In the genomic region with DNA sequence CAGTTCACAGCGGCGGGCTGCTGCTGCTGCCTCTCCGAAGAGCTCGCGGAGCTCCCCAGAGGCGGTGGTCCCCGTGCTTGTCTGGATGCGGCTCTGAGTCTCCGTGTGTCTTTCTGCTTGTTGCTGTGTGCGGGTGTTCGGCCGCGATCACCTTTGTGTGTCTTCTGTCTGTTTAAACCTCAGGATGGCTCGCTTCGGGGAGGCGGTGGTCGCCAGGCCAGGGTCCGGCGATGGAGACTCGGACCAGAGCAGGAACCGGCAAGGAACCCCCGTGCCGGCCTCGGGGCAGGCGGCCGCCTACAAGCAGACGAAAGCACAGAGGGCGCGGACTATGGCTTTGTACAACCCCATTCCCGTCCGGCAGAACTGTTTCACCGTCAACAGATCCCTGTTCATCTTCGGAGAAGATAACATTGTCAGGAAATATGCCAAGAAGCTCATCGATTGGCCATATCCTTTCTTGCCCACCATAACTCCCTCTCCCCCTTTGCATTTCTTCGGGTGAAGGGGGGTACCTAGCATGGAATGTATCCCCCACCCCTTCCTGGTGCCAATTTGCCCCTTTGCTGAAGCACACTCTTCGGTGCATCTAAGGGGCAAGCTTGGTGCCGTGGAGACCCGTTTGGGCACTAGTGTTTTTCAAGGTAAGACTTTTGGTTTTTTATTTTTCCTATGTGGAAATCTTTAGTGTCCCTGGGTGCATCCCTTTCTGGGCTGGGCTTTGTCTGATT, we compare ENCODE assay signal across 16 cellular contexts. TPM values are rescaled to one million over a fixed set of nuclear protein-coding genes. Genes with fewer than 3 reads are reported as not detected.
A peak's percentile ranks its signal among the peaks of the same experiment; 100 is the strongest.
DNase-seq lines count a peak whose midpoint lies in the region; ATAC-seq, FAIRE-seq and TF ChIP-seq lines count a peak whose summit lies in the region.
"Had no signal": no experiment of that assay in that cellular context is flagged by ENCODE, and none has a peak within 500 bp of the region (broad histone marks: within the 10 kb centered on the region; RNA-seq: fewer than 3 reads in every experiment).

No MANE protein-coding gene starts in this region.

- no peak for FAIRE-seq in HepG2 (lab: Jason Lieb, UNC)
- FAIRE-seq in GM12892 (lab: Jason Lieb, UNC): no peak

- no peak for TF ChIP-seq RAD21 in HepG2 (CRISPR knock-in tag; IDR thresholded peaks at IDR 0.05)

- H3K4me1 ChIP-seq in HepG2 (ENCODE audit: insufficient read depth, low read length) (no peaks in the 10 kb centered on the region), right lobe of liver (no peaks in the 10 kb centered on the region)

- peaks cover 69% of the 10 kb centered on the region for H3K27me3 Mint-ChIP-seq in activated naive CD8-positive, alpha-beta T cell treated with anti-CD3 and anti-CD28 coated beads, Interleukin-2, amount 50 U/mL, for 24 hours

- no peaks in the 10 kb centered on the region for H4K20me1 ChIP-seq in HepG2 (ENCODE audit: insufficient read depth, low read length)

- 39% methylated on average over 18 of the region's 38 CpGs for WGBS in HepG2 (ENCODE audit: low lambda C conversion rate)
- WGBS in right lobe of liver (ENCODE audit: insufficient coverage, low coverage, low lambda C conversion rate, missing lambda C conversion rate): 7% methylated on average over 18 of the region's 38 CpGs

- TF ChIP-seq CTCF in HepG2 (CRISPR knock-in tag; IDR thresholded peaks at IDR 0.05) (no peak), right lobe of liver (IDR thresholded peaks at IDR 0.05) (no peak)

- H3K4me3 Mint-ChIP-seq in activated naive CD8-positive, alpha-beta T cell treated with anti-CD3 and anti-CD28 coated beads, Interleukin-2, amount 50 U/mL, for 24 hours: peak overlapping the region; percentile 39
- H3K4me3 Mint-ChIP-seq: HFFc6 had no signal

- no peak for DNase-seq in HepG2 (ENCODE audit: low spot score)
- DNase-seq in right lobe of liver: no peak
- DNase-seq in activated naive CD8-positive, alpha-beta T cell treated with anti-CD3 and anti-CD28 coated beads, Interleukin-2, amount 50 U/mL, for 24 hours: no peak
- DNase-seq in iPS-NIHi7 (ENCODE audit: extremely low spot score): peak; percentile 15
- DNase-seq in activated naive CD4-positive, alpha-beta T cell treated with anti-CD3 and anti-CD28 coated beads, Interleukin-2, amount 50 U/mL, for 16 hours: no peak
- DNase-seq in GM12892 (ENCODE audit: insufficient read length): no peak
- DNase-seq: effector CD4-positive, alpha-beta T cell; HFFc6; NCI-H2029 treated with DMSO at 0.1 percent for 48 hours; NK-92 treated with Interleukin-12 subunit alpha and Interleukin-12 subunit beta, amount 100 ng/mL, for 24 hours; ovary; stimulated activated CD4-positive, alpha-beta T cell treated with anti-CD3 and anti-CD28 coated beads, Interleukin-12 subunit alpha, Interleukin-12 subunit beta, amount 100 ng/mL, for 4 hours; T-helper 9 cell had no signal

- no peaks in the 10 kb centered on the region for H3K9me3 ChIP-seq in HepG2 (ENCODE audit: low read length)
- no peaks in the 10 kb centered on the region for H3K9me3 ChIP-seq in right lobe of liver

- no peak overlapping the region for H3K9ac ChIP-seq in HepG2 (ENCODE audit: insufficient read depth, low read depth, low read length)

- POLR2A ChIA-PET in HepG2 (lab: Yijun Ruan, JAX): no interaction called here

- peaks cover 3 to 54% of the 10 kb centered on the region in 2 experiments; a peak in 3 of 5 replicates for H3K27me3 ChIP-seq in HepG2 (ENCODE audit: control insufficient read depth in 1 of 2, insufficient read depth in 2 of 2, low read length in 2 of 2)
- peaks cover 5 to 14% of the 10 kb centered on the region in 2 donors for H3K27me3 ChIP-seq in right lobe of liver
- H3K27me3 ChIP-seq: ovary had no signal

- no peak overlapping the region for H3K27ac Mint-ChIP-seq in activated naive CD8-positive, alpha-beta T cell treated with anti-CD3 and anti-CD28 coated beads, Interleukin-2, amount 50 U/mL, for 24 hours
- H3K27ac Mint-ChIP-seq: HFFc6 had no signal

- no peaks in the 10 kb centered on the region for H3K9me3 Mint-ChIP-seq in activated naive CD8-positive, alpha-beta T cell treated with anti-CD3 and anti-CD28 coated beads, Interleukin-2, amount 50 U/mL, for 24 hours
- H3K9me3 Mint-ChIP-seq: HFFc6 had no signal

- no peak for TF ChIP-seq EP300 in HepG2 (IDR thresholded peaks at IDR 0.05; ENCODE audit: low read depth in 2 of 2, low read length in 2 of 2)
- no peak for TF ChIP-seq EP300 in HepG2 (CRISPR knock-in tag; IDR thresholded peaks at IDR 0.05; ENCODE audit: borderline replicate concordance)

- H2AFZ ChIP-seq in HepG2 (ENCODE audit: low read length): no peak overlapping the region

- TF ChIP-seq POLR2A in HepG2 (IDR thresholded peaks at IDR 0.05; ENCODE audit: insufficient read depth in 1 of 2, low read depth in 2 of 2, low read length in 2 of 2) (no peak), right lobe of liver (IDR thresholded peaks at IDR 0.05) (no peak), GM12892 (IDR thresholded peaks at IDR 0.05; ENCODE audit: low read depth, low read length) (no peak)

- H3K4me2 ChIP-seq in HepG2 (ENCODE audit: low read depth, low read length): no peak overlapping the region

- intact Hi-C loops in HepG2 (cut with micrococcal nuclease; ENCODE audit: unreplicated experiment) (no loop called here), right lobe of liver (cut with DNase I) (loop anchor here in 1 of 2 donors (5.0 kb wide), 1 partner anchor 194 kb away; no protein-coding TSS in a partner anchor)

- H3K36me3 ChIP-seq in HepG2 (replicated peaks in 1 of 2; ENCODE audit: control insufficient read depth in 1 of 2, insufficient read depth in 2 of 2, low read length in 2 of 2): no peaks in the 10 kb centered on the region
- H3K36me3 ChIP-seq in right lobe of liver: no peaks in the 10 kb centered on the region
- H3K36me3 ChIP-seq: ovary had no signal

- no peaks in the 10 kb centered on the region for H3K36me3 Mint-ChIP-seq in activated naive CD8-positive, alpha-beta T cell treated with anti-CD3 and anti-CD28 coated beads, Interleukin-2, amount 50 U/mL, for 24 hours (ENCODE audit: low read depth)

- H3K79me2 ChIP-seq in HepG2 (ENCODE audit: insufficient read depth, low read length): no peaks in the 10 kb centered on the region

- BruUV-seq in HepG2 (replicated peaks; lab: Mats Ljungman, UMichigan): no TSS peak

- H3K4me1 Mint-ChIP-seq in activated naive CD8-positive, alpha-beta T cell treated with anti-CD3 and anti-CD28 coated beads, Interleukin-2, amount 50 U/mL, for 24 hours: peaks cover 12% of the 10 kb centered on the region

- H3K27ac ChIP-seq in HepG2 (ENCODE audit: extremely low read length, insufficient read depth, low read length) (no peak overlapping the region), right lobe of liver (no peak overlapping the region)
- H3K27ac ChIP-seq: ovary had no signal

- ATAC-seq in HepG2 (no peak), right lobe of liver (no peak), HG03196 (IDR thresholded peaks at IDR 0.05; ENCODE audit: unreplicated experiment) (no peak), HG03521 (IDR thresholded peaks at IDR 0.05; ENCODE audit: unreplicated experiment) (no peak)
- ATAC-seq in activated naive CD8-positive, alpha-beta T cell treated with anti-CD3 and anti-CD28 coated beads, Interleukin-2, amount 50 U/mL, for 24 hours: no peak
- ATAC-seq: Right ventricle myocardium inferior had no signal

- in situ Hi-C loops in HepG2 (cut with HindIII; ENCODE audit: extremely low pct_ligation_motif_present, low pct_unique_long_range_greater_than_20kb): loop anchor here (10.0 kb wide), 1 partner anchor 451 kb away; no protein-coding TSS in a partner anchor

- H3K4me3 ChIP-seq in HepG2 (replicated peaks in 1 of 3; ENCODE audit: insufficient read depth in 1 of 3, low read depth in 2 of 3, low read length in 3 of 3) (no peak overlapping the region), right lobe of liver (no peak overlapping the region)
- H3K4me3 ChIP-seq: ovary had no signal

- CTCF ChIA-PET in HepG2 (lab: Yijun Ruan, JAX; ENCODE audit: low intra/inter-chr PET ratio, low total read pairs): no interaction called here

TF ChIP-seq in HepG2, 621 proteins besides CTCF, POLR2A, EP300 and RAD21 (continues in another document):
- peak; percentile 50; the same call in 1 of the 2 replicates for TF ChIP-seq EZH2 (conservative IDR thresholded peaks at IDR 0.05; ENCODE audit: low read depth, low read length)
- TF ChIP-seq HNRNPUL1 (IDR thresholded peaks at IDR 0.05; ENCODE audit: low read depth, low read length): no peak
- no peak for TF ChIP-seq SIN3A (IDR thresholded peaks at IDR 0.05; ENCODE audit: borderline replicate concordance, low read depth, low read length)

RNA-seq across cellular contexts. Expression of gene CACNA1E, which starts 0.4 kb away (rescaled TPM):
- total RNA-seq in HepG2 (2016; rRNA removed; fragmentation: Illumina TruSeq; extraction: Trizol): not detected in 2 replicates
- total RNA-seq in HepG2 (2016; cell fraction: cytosol; rRNA removed; fragmentation: Illumina TruSeq; extraction: Trizol; ENCODE audit: low read depth): not detected in 2 replicates
- not detected in 2 replicates for total RNA-seq in HepG2 (2016; cell fraction: insoluble cytoplasmic fraction; rRNA removed; fragmentation: Illumina TruSeq; extraction: Trizol)
- not detected in 2 replicates for total RNA-seq in HepG2 (2016; cell fraction: membrane; rRNA removed; fragmentation: Illumina TruSeq; extraction: Trizol)
- total RNA-seq in HepG2 (2016; cell fraction: nucleus; rRNA removed; fragmentation: Illumina TruSeq; extraction: Trizol): not detected in 2 replicates
- polyA plus RNA-seq in HepG2 (2011; rRNA removed): not detected in 2 replicates
- polyA plus RNA-seq in HepG2 (2011; cell fraction: cytosol; rRNA removed): not detected in 2 replicates
- polyA plus RNA-seq in HepG2 (2011; cell fraction: nucleus; rRNA removed): 0.02 TPM in 2 replicates
- polyA plus RNA-seq in HepG2 (2012): not detected in 2 replicates
- not detected in 2 replicates for polyA plus RNA-seq in HepG2 (2016; cell fraction: cytosol; fragmentation: Illumina TruSeq; extraction: Trizol; ENCODE audit: low read depth)
- not detected in 2 replicates for polyA plus RNA-seq in HepG2 (2016; cell fraction: insoluble cytoplasmic fraction; fragmentation: Illumina TruSeq; extraction: Trizol; ENCODE audit: low read depth)
- polyA plus RNA-seq in HepG2 (2016; cell fraction: membrane; fragmentation: Illumina TruSeq; extraction: Trizol; ENCODE audit: low read depth): not detected in 2 replicates
- polyA plus RNA-seq in HepG2 (2016; cell fraction: nucleus; fragmentation: Illumina TruSeq; extraction: Trizol; ENCODE audit: insufficient read depth, low read depth): not detected in 2 replicates
- 0.02 TPM in 1 of 2 replicates, not detected in the other for polyA minus RNA-seq in HepG2 (2011; rRNA and poly(A)+ RNA removed; ENCODE audit: low replicate concordance)
- not detected in 2 replicates for polyA minus RNA-seq in HepG2 (2011; cell fraction: cytosol; rRNA and poly(A)+ RNA removed)
- not detected in 2 replicates for polyA minus RNA-seq in HepG2 (2011; cell fraction: nucleus; rRNA and poly(A)+ RNA removed)
- under 1 TPM in 4 of 6 experiments, not detected in 2; 0.05 to 0.09 (median 0.06) TPM for total RNA-seq in right lobe of liver
- polyA plus RNA-seq in GM12892 (2012; ENCODE audit: missing spikeins): 16.9 TPM
- total RNA-seq: HFFc6 had no signal
